Comparison of ENCODE assay signal across 20 cellular contexts in the genomic region with DNA sequence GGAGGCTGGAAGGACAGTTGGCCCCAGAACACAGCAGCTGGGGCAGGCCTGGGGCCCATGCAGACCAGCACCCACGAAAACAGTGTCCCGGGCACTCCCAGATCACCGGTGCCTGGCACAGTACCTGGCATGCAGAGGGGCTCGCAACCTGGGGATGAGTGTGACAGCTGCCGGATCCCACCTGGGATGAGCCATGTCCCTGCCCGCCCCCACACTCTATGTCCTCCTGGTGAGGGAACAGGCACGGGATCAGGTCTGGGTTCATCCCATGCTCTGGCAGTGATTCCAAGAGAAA. TPM values are rescaled to one million over a fixed set of nuclear protein-coding genes. Genes with fewer than 3 reads are reported as not detected.
DNase-seq lines count a peak whose midpoint lies in the region; TF ChIP-seq lines count a peak whose summit lies in the region.
"Had no signal": no experiment of that assay in that cellular context is flagged by ENCODE, and none has a peak within 500 bp of the region (broad histone marks: within the 10 kb centered on the region; RNA-seq: fewer than 3 reads in every experiment).

No MANE protein-coding gene starts in this region.

- H4K5ac ChIP-seq in H9 (ENCODE audit: insufficient read length, low read depth, low read length), result no peak overlapping the region

- H3K4ac ChIP-seq in H9 (ENCODE audit: low read depth, low read length), result no peak overlapping the region

- no peak for TF ChIP-seq CTCF in H9 (conservative IDR thresholded peaks at IDR 0.05)

- no peak overlapping the region for H3K27ac Mint-ChIP-seq in activated CD4-positive, alpha-beta T cell treated with anti-CD3 and anti-CD28 coated beads, Interleukin-2, amount 10 ng/mL, durations not matched to agents 7 days and 5 days
- H3K27ac Mint-ChIP-seq in H9, result no peak overlapping the region
- H3K27ac Mint-ChIP-seq: B cell; CD4-positive, CD25-positive, alpha-beta regulatory T cell; CD8-positive, alpha-beta T cell; GM23338 had no signal

- no peak overlapping the region for H2BK12ac ChIP-seq in H9 (ENCODE audit: insufficient read length, low read depth, low read length)

- peaks cover 8% of the 10 kb centered on the region for H3K9me3 Mint-ChIP-seq in activated CD4-positive, alpha-beta T cell treated with anti-CD3 and anti-CD28 coated beads, Interleukin-2, amount 10 ng/mL, durations not matched to agents 7 days and 5 days
- H3K9me3 Mint-ChIP-seq in H9, result peaks cover 0 to 3% of the 10 kb centered on the region in 2 experiments; a peak in 3 of 5 replicates

- H2BK120ac ChIP-seq in H9 (ENCODE audit: low read depth, low read length, poor library complexity, severe bottlenecking), result no peak overlapping the region

- no peak overlapping the region for H3K23ac ChIP-seq in H9 (ENCODE audit: insufficient read length, low read depth, low read length)

- no peak overlapping the region for H2BK15ac ChIP-seq in H9 (ENCODE audit: low read depth, low read length)

- peaks cover 6% of the 10 kb centered on the region for H3K27me3 Mint-ChIP-seq in activated CD4-positive, alpha-beta T cell treated with anti-CD3 and anti-CD28 coated beads, Interleukin-2, amount 10 ng/mL, durations not matched to agents 7 days and 5 days
- H3K27me3 Mint-ChIP-seq in H9 (ENCODE audit: low read depth), result peaks cover 17% of the 10 kb centered on the region

- no peak overlapping the region for H3K9ac ChIP-seq in H9 (ENCODE audit: extremely low read depth, insufficient read length, low read length)
- H3K9ac ChIP-seq: BLaER1 had no signal

- H3K4me1 Mint-ChIP-seq in activated CD4-positive, alpha-beta T cell treated with anti-CD3 and anti-CD28 coated beads, Interleukin-2, amount 10 ng/mL, durations not matched to agents 7 days and 5 days, result no peaks in the 10 kb centered on the region
- peaks cover 14 to 16% of the 10 kb centered on the region in 2 experiments for H3K4me1 Mint-ChIP-seq in H9
- H3K4me1 Mint-ChIP-seq: B cell; CD4-positive, CD25-positive, alpha-beta regulatory T cell had no signal

- H2BK5ac ChIP-seq in H9 (ENCODE audit: insufficient read length, low read length), result no peak overlapping the region

- POLR2A ChIA-PET in activated CD4-positive, alpha-beta T cell treated with anti-CD3 and anti-CD28 coated beads, Interleukin-2, amount 10 ng/mL, durations not matched to agents 7 days and 5 days (lab: Charles Lee), result no interaction called here

- no peak overlapping the region for H3K27ac ChIP-seq in H9 (ENCODE audit: insufficient read length, low read depth, low read length)
- H3K27ac ChIP-seq: 22Rv1, BLaER1, C4-2B had no signal

- H3K23me2 ChIP-seq in H9 (ENCODE audit: insufficient read length, low read depth, low read length, poor library complexity, severe bottlenecking), result no peaks in the 10 kb centered on the region

- H2BK20ac ChIP-seq in H9 (ENCODE audit: low read depth, low read length, poor library complexity, severe bottlenecking), result no peak overlapping the region

- H3K14ac ChIP-seq in H9 (ENCODE audit: insufficient read depth, low read length), result no peak overlapping the region

- H3K18ac ChIP-seq in H9 (ENCODE audit: insufficient read length, low read depth, low read length), result peak overlapping the region; percentile 10

- H3T11ph ChIP-seq in H9 (ENCODE audit: low read length), result no peak overlapping the region

- no peaks in the 10 kb centered on the region for H3K79me2 ChIP-seq in H9 (ENCODE audit: insufficient read depth, low read length)

- intact Hi-C loops in posterior vena cava (cut with DNase I), result no loop called here

- H4K91ac ChIP-seq in H9 (ENCODE audit: insufficient read length, low read depth, low read length), result peak overlapping the region; percentile 5

- H3K4me2 ChIP-seq in H9 (ENCODE audit: insufficient read depth, insufficient read length, low read length), result no peak overlapping the region
- H3K4me2 ChIP-seq: BLaER1, GM23338 had no signal

- H2AFZ ChIP-seq in H9 (ENCODE audit: low read length), result no peak overlapping the region
- H2AFZ ChIP-seq: GM23338 had no signal

- no CpG with 5 or more reads among the region's 7 CpGs for WGBS in H9 (ENCODE audit: extremely low coverage, insufficient read length, low lambda C conversion rate)

- no peaks in the 10 kb centered on the region for H3K79me1 ChIP-seq in H9 (ENCODE audit: insufficient read depth, low read depth, low read length, poor library complexity, severe bottlenecking)

- H3K36me3 Mint-ChIP-seq in activated CD4-positive, alpha-beta T cell treated with anti-CD3 and anti-CD28 coated beads, Interleukin-2, amount 10 ng/mL, durations not matched to agents 7 days and 5 days (ENCODE audit: low read depth), result no peaks in the 10 kb centered on the region
- H3K36me3 Mint-ChIP-seq in H9 (ENCODE audit: insufficient read depth in 1 of 3, low read depth in 3 of 3), result no peaks in the 10 kb centered on the region; a peak in 1 of 7 replicates
- H3K36me3 Mint-ChIP-seq: CD4-positive, CD25-positive, alpha-beta regulatory T cell; CD8-positive, alpha-beta T cell had no signal

- no peak overlapping the region for H3K56ac ChIP-seq in H9 (ENCODE audit: insufficient read length, low read depth, low read length)

- peak; percentile 1 for DNase-seq in activated CD4-positive, alpha-beta T cell treated with anti-CD3 and anti-CD28 coated beads, Interleukin-2, amount 10 ng/mL, durations not matched to agents 7 days and 5 days
- no peak for DNase-seq in activated CD4-positive, alpha-beta T cell treated with anti-CD3 and anti-CD28 coated beads, Interleukin-2, amount 50 U/mL, for 4 hours
- DNase-seq in H9 (peak; percentile 20), mesenteric fat pad (ENCODE audit: low spot score) (peak; percentile 76), posterior vena cava (ENCODE audit: low spot score) (peak; percentile 56), NCI-H1436 treated with DMSO at 0.1 percent for 48 hours (lab: John Stamatoyannopoulos, UW) (no peak), HT-29 (ENCODE audit: low spot score) (no peak), DMS79 treated with DMSO at 0.1 percent for 48 hours (lab: John Stamatoyannopoulos, UW) (no peak)
- DNase-seq: Caco-2; CD4-positive, CD25-positive, alpha-beta regulatory T cell; CD8-positive, alpha-beta T cell; DMS153; EL; GDM1; HCEC 1CT had no signal

- H3K4me1 ChIP-seq in H9 (ENCODE audit: insufficient read depth, low read length), result no peaks in the 10 kb centered on the region
- H3K4me1 ChIP-seq: Caco-2 had no signal

- H4K20me1 ChIP-seq in H9 (ENCODE audit: control insufficient read depth, insufficient read depth, insufficient read length), result no peaks in the 10 kb centered on the region
- H4K20me1 ChIP-seq: BLaER1 had no signal

- H4K8ac ChIP-seq in H9 (replicated peaks; ENCODE audit: insufficient read length, low read depth, low read length), result no peak overlapping the region

- H2AK5ac ChIP-seq in H9 (ENCODE audit: insufficient read length, low read length), result no peak overlapping the region

- H3K27me3 ChIP-seq in H9 (ENCODE audit: insufficient read depth, low read length), result no peaks in the 10 kb centered on the region
- H3K27me3 ChIP-seq: BLaER1 had no signal

- CTCF ChIA-PET in activated CD4-positive, alpha-beta T cell treated with anti-CD3 and anti-CD28 coated beads, Interleukin-2, amount 10 ng/mL, durations not matched to agents 7 days and 5 days (lab: Charles Lee), result no interaction called here

- H3K4me3 Mint-ChIP-seq in activated CD4-positive, alpha-beta T cell treated with anti-CD3 and anti-CD28 coated beads, Interleukin-2, amount 10 ng/mL, durations not matched to agents 7 days and 5 days, result no peak overlapping the region
- no peak overlapping the region for H3K4me3 Mint-ChIP-seq in H9
- H3K4me3 Mint-ChIP-seq: B cell; CD4-positive, CD25-positive, alpha-beta regulatory T cell; CD8-positive, alpha-beta T cell; GM23338 had no signal

- no peaks in the 10 kb centered on the region for H3K9me3 ChIP-seq in H9 (ENCODE audit: control insufficient read depth, low read depth, low read length)
- H3K9me3 ChIP-seq: Caco-2 had no signal

RNA-seq across cellular contexts. Expression of gene PPP2R2C, which starts 22.8 kb away (rescaled TPM):
- total RNA-seq in activated CD4-positive, alpha-beta T cell treated with anti-CD3 and anti-CD28 coated beads, Interleukin-2, amount 10 ng/mL, durations not matched to agents 7 days and 5 days, result not detected
- total RNA-seq in H9 (2021) (8.1 and 8.6 TPM in 2 replicates), mesenteric fat pad (1.1 TPM), posterior vena cava (10 to 100 TPM in 1 of 2 donors, 1 to 10 TPM in 1; 3.9 to 18.3 TPM)
- total RNA-seq in HT-29 (2014; rRNA removed; shearing (Covaris generic)), result 0.03 and 0.18 TPM in 2 replicates
- total RNA-seq: B cell; Caco-2; CD4-positive, CD25-positive, alpha-beta regulatory T cell; CD8-positive, alpha-beta T cell had no signal

Comparison
In these comparisons a context has a peak if more than half of its experiments do, and no peak if none do; other contexts are left out.
1. DNase-seq: peak in activated CD4-positive, alpha-beta T cell treated with anti-CD3 and anti-CD28 coated beads, Interleukin-2, amount 10 ng/mL, durations not matched to agents 7 days and 5 days (single experiment), H9 (single experiment), mesenteric fat pad (single experiment) and posterior vena cava (single experiment); none in activated CD4-positive, alpha-beta T cell treated with anti-CD3 and anti-CD28 coated beads, Interleukin-2, amount 50 U/mL, for 4 hours (0 of 2), NCI-H1436 treated with DMSO at 0.1 percent for 48 hours (single experiment), HT-29 (single experiment) and DMS79 treated with DMSO at 0.1 percent for 48 hours (single experiment).